ENCODE assay signal across 10 cellular contexts in the genomic region with DNA sequence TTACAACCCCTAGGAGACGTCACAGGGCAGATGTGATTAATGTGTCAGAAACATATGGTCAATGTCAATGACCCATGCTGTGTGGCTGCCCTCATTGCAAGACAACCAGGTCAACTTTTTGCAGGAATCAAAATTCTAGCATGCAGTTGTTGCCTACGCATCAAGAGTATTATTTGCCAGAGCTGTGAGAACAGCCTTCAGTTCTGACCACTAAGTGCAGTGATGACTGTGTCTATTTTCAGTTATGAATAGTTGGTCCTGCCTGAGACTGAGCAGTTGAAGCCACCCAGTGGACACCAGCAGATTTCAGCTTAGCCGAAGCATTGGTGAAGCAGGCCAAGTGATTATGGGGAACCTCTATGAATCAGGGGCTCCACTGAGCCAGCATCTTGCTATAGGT. TPM values are rescaled to one million over a fixed set of nuclear protein-coding genes. Genes with fewer than 3 reads are reported as not detected.
DNase-seq lines count a peak whose midpoint lies in the region; ATAC-seq and TF ChIP-seq lines count a peak whose summit lies in the region.
"Had no signal": no experiment of that assay in that cellular context is flagged by ENCODE, and none has a peak within 500 bp of the region (broad histone marks: within the 10 kb centered on the region; RNA-seq: fewer than 3 reads in every experiment).

No MANE protein-coding gene starts in this region.

- no peaks in the 10 kb centered on the region for H3K9me3 ChIP-seq in GM23248 (ENCODE audit: low read depth)
- H3K9me3 ChIP-seq in BE2C, result no peaks in the 10 kb centered on the region
- H3K9me3 ChIP-seq in Karpas-422 (ENCODE audit: low read length), result no peaks in the 10 kb centered on the region
- H3K9me3 ChIP-seq: prostate gland had no signal

- no peaks in the 10 kb centered on the region; the same call in 1 of the 2 replicates for H3K36me3 ChIP-seq in GM23248 (ENCODE audit: low read depth)
- H3K36me3 ChIP-seq in BE2C, result no peaks in the 10 kb centered on the region; the same call in 1 of the 2 replicates
- peaks cover 10% of the 10 kb centered on the region; the same call in 1 of the 2 replicates for H3K36me3 ChIP-seq in Karpas-422 (ENCODE audit: insufficient read depth, low read length)
- H3K36me3 ChIP-seq: prostate gland had no signal

- TF ChIP-seq CTCF in BE2C (IDR thresholded peaks at IDR 0.05; ENCODE audit: low read depth, low read length), result no peak

- no peaks in the 10 kb centered on the region for H3K27me3 ChIP-seq in GM23248 (replicated peaks; ENCODE audit: insufficient read depth)
- no peaks in the 10 kb centered on the region for H3K27me3 ChIP-seq in BE2C
- no peaks in the 10 kb centered on the region for H3K27me3 ChIP-seq in Karpas-422 (ENCODE audit: low read length)

- H3F3A ChIP-seq in GM23248 (ENCODE audit: insufficient read depth), result no peaks in the 10 kb centered on the region

- H3K4me3 ChIP-seq in GM23248, result no peak overlapping the region
- no peak overlapping the region for H3K4me3 ChIP-seq in BE2C (ENCODE audit: low read depth, low read length)
- no peak overlapping the region for H3K4me3 ChIP-seq in Karpas-422 (ENCODE audit: low read length)
- H3K4me3 ChIP-seq: prostate gland had no signal

- H3K9ac ChIP-seq in GM23248 (no peak overlapping the region), Karpas-422 (ENCODE audit: low read length) (no peak overlapping the region)

- H4K20me1 ChIP-seq in GM23248 (ENCODE audit: insufficient read depth) (no peaks in the 10 kb centered on the region), Karpas-422 (ENCODE audit: insufficient read depth, low read depth, low read length) (no peaks in the 10 kb centered on the region)

- DNase-seq in GM23248, result peak; percentile 5
- peak; percentile 70 for DNase-seq in myocyte (ENCODE audit: low read depth)
- DNase-seq in NCI-H2081 (lab: John Stamatoyannopoulos, UW), result no peak
- DNase-seq in anterior cingulate cortex (lab: John Stamatoyannopoulos, UW), result no peak
- DNase-seq in BE2C, result no peak
- no peak for DNase-seq in Karpas-422
- DNase-seq: NCI-H1105 had no signal

- 86 to 94% methylated on average over 3 of the region's 3 CpGs for WGBS in GM23248 (ENCODE audit: low coverage in 1 of 2, low lambda C conversion rate in 2 of 2, missing lambda C conversion rate in 2 of 2), 2 experiments

- H3K9me2 ChIP-seq in GM23248 (ENCODE audit: insufficient read depth) (no peaks in the 10 kb centered on the region), Karpas-422 (replicated peaks; ENCODE audit: insufficient read depth, low read length) (0 out of 2 replicates have a peak, but pooled peaks cover 1% of the 10 kb centered on the region)

- no peak overlapping the region for H2AFZ ChIP-seq in GM23248
- H2AFZ ChIP-seq in Karpas-422 (ENCODE audit: low read length), result no peak overlapping the region

- ATAC-seq in GM18868 (IDR thresholded peaks at IDR 0.05; ENCODE audit: unreplicated experiment), result peak; percentile 89
- ATAC-seq in HG03469 (IDR thresholded peaks at IDR 0.05; ENCODE audit: unreplicated experiment), result peak; percentile 91

- no peak overlapping the region for H3K27ac ChIP-seq in GM23248
- H3K27ac ChIP-seq in Karpas-422 (ENCODE audit: low read length), result no peak overlapping the region
- H3K27ac ChIP-seq: prostate gland had no signal

- in situ Hi-C loops in GM23248 (cut with MboI), result no loop called here

- H3K4me1 ChIP-seq in GM23248 (ENCODE audit: insufficient read depth), result no peaks in the 10 kb centered on the region
- no peaks in the 10 kb centered on the region for H3K4me1 ChIP-seq in BE2C
- no peaks in the 10 kb centered on the region for H3K4me1 ChIP-seq in Karpas-422 (ENCODE audit: low read length)
- H3K4me1 ChIP-seq: prostate gland had no signal

- no peaks in the 10 kb centered on the region for H3K79me2 ChIP-seq in GM23248 (ENCODE audit: insufficient read depth)
- peaks cover 36% of the 10 kb centered on the region for H3K79me2 ChIP-seq in Karpas-422 (ENCODE audit: low read length)

- H3K4me2 ChIP-seq in GM23248 (ENCODE audit: unreplicated experiment) (no peak overlapping the region), Karpas-422 (ENCODE audit: low read depth, low read length, poor library complexity, severe bottlenecking) (no peak overlapping the region)

RNA-seq across cellular contexts. Expression of a gene that starts 47.3 kb away (rescaled TPM):
- 9.1 and 11.4 TPM in 2 replicates for total RNA-seq in GM23248 (2014; rRNA removed; shearing (Covaris generic))
- 31.8 and 33.7 TPM in 2 replicates for polyA plus RNA-seq in GM23248 (2016; fragmentation: Nextera tagmentation; extraction: Ambion mirVana)
- 17.8 and 32.5 TPM in 2 replicates for total RNA-seq in myocyte
- polyA plus RNA-seq in myocyte (2012), result 23.6 TPM
- 21.6 TPM for polyA plus RNA-seq in BE2C (2012; ENCODE audit: insufficient read depth, insufficient read length, low read depth)
- total RNA-seq in Karpas-422 (2014; rRNA removed; shearing (Covaris generic); ENCODE audit: low replicate concordance), result 24.3 and 85.1 TPM in 2 replicates

Comparison
In these comparisons a context has a peak if more than half of its experiments do, and no peak if none do; other contexts are left out.
1. DNase-seq: peak in GM23248 (single experiment) and myocyte (single experiment); none in NCI-H2081 (0 of 2), anterior cingulate cortex (0 of 58), BE2C (single experiment) and Karpas-422 (single experiment).